8 cellular contexts compared by ENCODE assay signal in the genomic region with DNA sequence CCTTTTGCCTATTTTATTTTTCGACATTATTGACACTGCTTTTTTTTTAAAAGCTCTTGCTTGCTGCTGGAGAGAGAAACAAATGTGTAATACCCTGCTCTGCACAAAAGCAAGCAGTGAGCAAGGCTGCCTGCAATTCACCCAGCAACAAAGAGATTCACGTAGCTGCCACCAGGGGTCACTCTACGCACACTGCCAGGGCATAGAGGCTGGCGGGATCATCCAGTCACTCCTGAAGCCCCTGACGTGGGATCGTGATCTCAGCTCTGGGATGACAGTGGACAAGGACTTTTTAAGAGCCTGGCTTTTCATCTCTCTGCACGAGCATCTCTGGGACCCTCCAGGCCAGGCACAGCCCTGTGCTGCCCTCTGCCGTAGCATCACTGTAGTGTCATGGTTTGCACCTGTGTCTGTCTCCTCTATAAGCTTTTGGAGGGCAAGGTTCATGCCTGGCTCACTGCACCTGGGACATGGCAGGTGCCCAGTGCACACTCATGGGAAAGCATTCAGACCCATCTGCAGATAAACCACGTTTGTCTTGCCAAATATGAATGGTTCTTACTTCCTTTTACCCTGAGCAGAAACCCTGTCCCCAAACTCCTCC. TPM values are rescaled to one million over a fixed set of nuclear protein-coding genes. Genes with fewer than 3 reads are reported as not detected.
A peak's percentile ranks its signal among the peaks of the same experiment; 100 is the strongest.
DNase-seq lines count a peak whose midpoint lies in the region; ATAC-seq and TF ChIP-seq lines count a peak whose summit lies in the region.

No MANE protein-coding gene starts in this region.

- H3K9ac ChIP-seq in BLaER1 (no peak overlapping the region), neural cell (ENCODE audit: low read length) (peak overlapping the region; percentile 27)

- no peaks in the 10 kb centered on the region for H3F3A ChIP-seq in neural cell (ENCODE audit: insufficient read depth, low read length, poor library complexity, severe bottlenecking)

- peak; percentile 57 for DNase-seq in NCI-H748 treated with DMSO at 0.1 percent for 48 hours (lab: John Stamatoyannopoulos, UW)
- DNase-seq in activated T-cell treated with anti-CD3 and anti-CD28 coated beads for 24 hours (ENCODE audit: low read depth), result peak; percentile 23
- DNase-seq in fibroblast of peridontal ligament (ENCODE audit: extremely low read depth), result peak; percentile 40
- peak in 1 of 2 donors; percentile 45 for DNase-seq in tibial nerve (ENCODE audit: low spot score in 2 of 2)

- H3K36me3 ChIP-seq in BLaER1, result no peaks in the 10 kb centered on the region
- no peaks in the 10 kb centered on the region for H3K36me3 ChIP-seq in neural cell (ENCODE audit: insufficient read depth, low read length)
- H3K36me3 ChIP-seq in tibial nerve, result no peaks in the 10 kb centered on the region

- peak overlapping the region; percentile 72 for H3K4me2 ChIP-seq in BLaER1
- no peak overlapping the region for H3K4me2 ChIP-seq in neural cell (ENCODE audit: low read length)

- H3K27ac ChIP-seq in BLaER1, result no peak overlapping the region
- H3K27ac ChIP-seq in neural cell (ENCODE audit: low read length), result no peak overlapping the region
- no peak overlapping the region for H3K27ac ChIP-seq in tibial nerve

- no peak overlapping the region for H2AFZ ChIP-seq in neural cell (ENCODE audit: low read depth, low read length)

- TF ChIP-seq POLR2A in tibial nerve (IDR thresholded peaks at IDR 0.05), result no peak

- H3K9me3 ChIP-seq in BLaER1 (no peaks in the 10 kb centered on the region), neural cell (ENCODE audit: low read length) (no peaks in the 10 kb centered on the region), tibial nerve (no peaks in the 10 kb centered on the region)

- WGBS in tibial nerve, 2 donors, result 2% methylated on average over 9 of the region's 9 CpGs

- peak; percentile 98 for TF ChIP-seq RAD21 in neural cell (conservative IDR thresholded peaks at IDR 0.05)

- H3K79me2 ChIP-seq in neural cell (replicated peaks; ENCODE audit: insufficient read depth, low read length), result no peaks in the 10 kb centered on the region

- TF ChIP-seq EP300 in neural cell (conservative IDR thresholded peaks at IDR 0.05; ENCODE audit: poor library complexity, severe bottlenecking), result peak; percentile 24
- no peak for TF ChIP-seq EP300 in tibial nerve (IDR thresholded peaks at IDR 0.05)

- TF ChIP-seq CTCF in neural cell (IDR thresholded peaks at IDR 0.05; ENCODE audit: poor library complexity, severe bottlenecking), result peak; percentile 99
- peak; percentile 71 to 76 (median 72) for TF ChIP-seq CTCF in tibial nerve (IDR thresholded peaks at IDR 0.05)

- ATAC-seq in GM18867 (IDR thresholded peaks at IDR 0.05; ENCODE audit: unreplicated experiment), result peak; percentile 80
- peak; percentile 70 for ATAC-seq in HG03432 (IDR thresholded peaks at IDR 0.05; ENCODE audit: unreplicated experiment)

- H4K20me1 ChIP-seq in BLaER1, result no peaks in the 10 kb centered on the region
- H4K20me1 ChIP-seq in neural cell (ENCODE audit: insufficient read depth), result no peaks in the 10 kb centered on the region

- no peaks in the 10 kb centered on the region for H3K9me2 ChIP-seq in neural cell (ENCODE audit: insufficient read depth, low read length)

- H3K4me3 ChIP-seq in BLaER1 (no peak overlapping the region), neural cell (ENCODE audit: low read length) (no peak overlapping the region), tibial nerve (no peak overlapping the region)

- H3K4me1 ChIP-seq in BLaER1, result peaks cover 79% of the 10 kb centered on the region
- H3K4me1 ChIP-seq in tibial nerve, result no peaks in the 10 kb centered on the region

- H3K27me3 ChIP-seq in BLaER1 (no peaks in the 10 kb centered on the region), neural cell (ENCODE audit: insufficient read depth, low read depth, low read length) (no peaks in the 10 kb centered on the region), tibial nerve (peaks cover 0 to 5% of the 10 kb centered on the region in 2 donors)

TF ChIP-seq in neural cell, 6 proteins besides CTCF, POLR2A, EP300 and RAD21:
- no peak for TF ChIP-seq EZH2 (IDR thresholded peaks at IDR 0.05; ENCODE audit: borderline replicate concordance, insufficient read depth, low read length, poor library complexity, severe bottlenecking)
- TF ChIP-seq SMC3 (conservative IDR thresholded peaks at IDR 0.05; ENCODE audit: poor library complexity), result peak; percentile 96
- no peak for TF ChIP-seq REST (IDR thresholded peaks at IDR 0.05; ENCODE audit: borderline replicate concordance)

RNA-seq across cellular contexts. Expression of gene C4orf50, which starts 19.8 kb away (rescaled TPM):
- polyA plus RNA-seq in neural cell, result 1.6 and 1.8 TPM in 2 replicates
- polyA minus RNA-seq in neural cell, result 5.4 and 5.6 TPM in 2 replicates
- under 1 TPM in 2 of 4 donors, not detected in 2; 0.21 to 0.30 TPM for total RNA-seq in tibial nerve
